ENCODE assay signal across 15 cellular contexts in genomic region chr3:143295201-143296080, GRCh38.
DNase-seq lines count a peak whose midpoint lies in the region; ATAC-seq, FAIRE-seq and TF ChIP-seq lines count a peak whose summit lies in the region.
"Had no signal": no experiment of that assay in that cellular context is flagged by ENCODE, and none has a peak within 500 bp of the region (broad histone marks: within the 10 kb centered on the region; RNA-seq: fewer than 3 reads in every experiment).

No MANE protein-coding gene starts in this region.

- POLR2A ChIA-PET in activated CD8-positive, alpha-beta T cell treated with anti-CD3 and anti-CD28 coated beads for 36 hours (lab: Charles Lee): no interaction called here

- H3K27ac Mint-ChIP-seq in activated naive CD4-positive, alpha-beta T cell treated with anti-CD3 and anti-CD28 coated beads, Interleukin-2, amount 50 U/mL, for 24 hours: peak overlapping the region; percentile 44
- H3K27ac Mint-ChIP-seq in activated naive CD4-positive, alpha-beta T cell treated with anti-CD3 and anti-CD28 coated beads for 36 hours: no peak overlapping the region
- peak overlapping the region; percentile 47 for H3K27ac Mint-ChIP-seq in activated CD8-positive, alpha-beta T cell treated with anti-CD3 and anti-CD28 coated beads for 36 hours
- H3K27ac Mint-ChIP-seq in mesothelial cell of epicardium (no peak overlapping the region), progenitor cell of endocrine pancreas (no peak overlapping the region)
- H3K27ac Mint-ChIP-seq: nephron progenitor cell had no signal

- peak overlapping the region; percentile 3 for H3K4me3 Mint-ChIP-seq in activated naive CD4-positive, alpha-beta T cell treated with anti-CD3 and anti-CD28 coated beads, Interleukin-2, amount 50 U/mL, for 24 hours
- no peak overlapping the region for H3K4me3 Mint-ChIP-seq in activated naive CD4-positive, alpha-beta T cell treated with anti-CD3 and anti-CD28 coated beads for 36 hours
- no peak overlapping the region for H3K4me3 Mint-ChIP-seq in activated CD8-positive, alpha-beta T cell treated with anti-CD3 and anti-CD28 coated beads for 36 hours
- no peak overlapping the region for H3K4me3 Mint-ChIP-seq in mesothelial cell of epicardium
- no peak overlapping the region for H3K4me3 Mint-ChIP-seq in progenitor cell of endocrine pancreas (ENCODE audit: low read depth)
- H3K4me3 Mint-ChIP-seq: nephron progenitor cell had no signal

- no peak for DNase-seq in activated naive CD4-positive, alpha-beta T cell treated with anti-CD3 and anti-CD28 coated beads for 36 hours
- no peak for DNase-seq in activated CD8-positive, alpha-beta T cell treated with anti-CD3 and anti-CD28 coated beads for 36 hours
- DNase-seq in renal cortical epithelial cell (ENCODE audit: low read depth): peak; percentile 85
- no peak for DNase-seq in mesothelial cell of epicardium (ENCODE audit: low spot score in 2 of 2, unreplicated experiment in 2 of 2)
- no peak for DNase-seq in D721Med (ENCODE audit: insufficient read length, low spot score)
- no peak for DNase-seq in progenitor cell of endocrine pancreas (ENCODE audit: low spot score, unreplicated experiment)
- DNase-seq: activated CD4-positive, alpha-beta T cell treated with anti-CD3 and anti-CD28 coated beads, Interleukin-2, amount 50 U/mL, for 48 hours; activated effector memory CD4-positive, alpha-beta T cell treated with Interleukin-2 at 50 U/mL for 16 hours; glutamatergic neuron; NCI-H2029 treated with DMSO at 0.1 percent for 48 hours; NCI-H748 treated with DMSO at 0.1 percent for 48 hours; nephron progenitor cell had no signal

- intact Hi-C loops in activated naive CD4-positive, alpha-beta T cell treated with anti-CD3 and anti-CD28 coated beads for 36 hours (cut with micrococcal nuclease): no loop called here
- intact Hi-C loops in activated CD8-positive, alpha-beta T cell treated with anti-CD3 and anti-CD28 coated beads for 36 hours (cut with micrococcal nuclease): no loop called here

- no peak for FAIRE-seq in D721Med (lab: Jason Lieb, UNC)
- FAIRE-seq: astrocyte had no signal

- no peaks in the 10 kb centered on the region for H3K27me3 Mint-ChIP-seq in activated naive CD4-positive, alpha-beta T cell treated with anti-CD3 and anti-CD28 coated beads, Interleukin-2, amount 50 U/mL, for 24 hours
- no peaks in the 10 kb centered on the region for H3K27me3 Mint-ChIP-seq in activated naive CD4-positive, alpha-beta T cell treated with anti-CD3 and anti-CD28 coated beads for 36 hours (ENCODE audit: low read depth)
- no peaks in the 10 kb centered on the region for H3K27me3 Mint-ChIP-seq in activated CD8-positive, alpha-beta T cell treated with anti-CD3 and anti-CD28 coated beads for 36 hours
- H3K27me3 Mint-ChIP-seq in mesothelial cell of epicardium (ENCODE audit: low read depth): no peaks in the 10 kb centered on the region
- H3K27me3 Mint-ChIP-seq in progenitor cell of endocrine pancreas: no peaks in the 10 kb centered on the region

- H3K9me3 Mint-ChIP-seq in activated naive CD4-positive, alpha-beta T cell treated with anti-CD3 and anti-CD28 coated beads, Interleukin-2, amount 50 U/mL, for 24 hours: no peaks in the 10 kb centered on the region
- H3K9me3 Mint-ChIP-seq in activated naive CD4-positive, alpha-beta T cell treated with anti-CD3 and anti-CD28 coated beads for 36 hours: no peaks in the 10 kb centered on the region
- H3K9me3 Mint-ChIP-seq in activated CD8-positive, alpha-beta T cell treated with anti-CD3 and anti-CD28 coated beads for 36 hours: no peaks in the 10 kb centered on the region
- H3K9me3 Mint-ChIP-seq in mesothelial cell of epicardium: no peaks in the 10 kb centered on the region
- no peaks in the 10 kb centered on the region for H3K9me3 Mint-ChIP-seq in progenitor cell of endocrine pancreas (ENCODE audit: low read depth)
- H3K9me3 Mint-ChIP-seq: nephron progenitor cell had no signal

- CTCF ChIA-PET in activated naive CD4-positive, alpha-beta T cell treated with anti-CD3 and anti-CD28 coated beads for 36 hours (lab: Charles Lee): interaction anchor here (0.6 kb wide), 1 partner anchor 175 kb away, joined by 3 read pairs; no protein-coding TSS in a partner anchor
- CTCF ChIA-PET in activated CD8-positive, alpha-beta T cell treated with anti-CD3 and anti-CD28 coated beads for 36 hours (lab: Charles Lee): no interaction called here

- TF ChIP-seq CTCF in activated CD8-positive, alpha-beta T cell treated with anti-CD3 and anti-CD28 coated beads for 36 hours (IDR thresholded peaks at IDR 0.05): no peak
- no peak for TF ChIP-seq CTCF in mesothelial cell of epicardium (IDR thresholded peaks at IDR 0.05; ENCODE audit: unreplicated experiment)
- no peak for TF ChIP-seq CTCF in D721Med (IDR thresholded peaks at IDR 0.05; ENCODE audit: insufficient read depth, missing control alignments)
- TF ChIP-seq CTCF in progenitor cell of endocrine pancreas (IDR thresholded peaks at IDR 0.05; ENCODE audit: unreplicated experiment): no peak

- H3K4me1 Mint-ChIP-seq in activated naive CD4-positive, alpha-beta T cell treated with anti-CD3 and anti-CD28 coated beads, Interleukin-2, amount 50 U/mL, for 24 hours: peaks cover 48% of the 10 kb centered on the region
- peaks cover 25% of the 10 kb centered on the region for H3K4me1 Mint-ChIP-seq in activated naive CD4-positive, alpha-beta T cell treated with anti-CD3 and anti-CD28 coated beads for 36 hours (ENCODE audit: low read depth)
- peaks cover 29% of the 10 kb centered on the region for H3K4me1 Mint-ChIP-seq in activated CD8-positive, alpha-beta T cell treated with anti-CD3 and anti-CD28 coated beads for 36 hours (ENCODE audit: low read depth)
- peaks cover 11% of the 10 kb centered on the region for H3K4me1 Mint-ChIP-seq in mesothelial cell of epicardium
- peaks cover 2% of the 10 kb centered on the region for H3K4me1 Mint-ChIP-seq in progenitor cell of endocrine pancreas (ENCODE audit: low read depth)

- peak; percentile 43 for ATAC-seq in HG03025 (IDR thresholded peaks at IDR 0.05; ENCODE audit: low FRiP score, unreplicated experiment)
- peak; percentile 62 for ATAC-seq in activated CD8-positive, alpha-beta T cell treated with anti-CD3 and anti-CD28 coated beads for 36 hours

- H3K36me3 Mint-ChIP-seq in activated naive CD4-positive, alpha-beta T cell treated with anti-CD3 and anti-CD28 coated beads, Interleukin-2, amount 50 U/mL, for 24 hours: no peaks in the 10 kb centered on the region
- no peaks in the 10 kb centered on the region for H3K36me3 Mint-ChIP-seq in activated naive CD4-positive, alpha-beta T cell treated with anti-CD3 and anti-CD28 coated beads for 36 hours (ENCODE audit: low read depth)
- H3K36me3 Mint-ChIP-seq in activated CD8-positive, alpha-beta T cell treated with anti-CD3 and anti-CD28 coated beads for 36 hours (ENCODE audit: low read depth): no peaks in the 10 kb centered on the region
- H3K36me3 Mint-ChIP-seq in mesothelial cell of epicardium (no peaks in the 10 kb centered on the region), progenitor cell of endocrine pancreas (ENCODE audit: insufficient read depth) (no peaks in the 10 kb centered on the region)

Comparison
In these comparisons a context has a peak if more than half of its experiments do, and no peak if none do; other contexts are left out.
1. H3K27ac Mint-ChIP-seq: peak in activated naive CD4-positive, alpha-beta T cell treated with anti-CD3 and anti-CD28 coated beads, Interleukin-2, amount 50 U/mL, for 24 hours (single experiment) and activated CD8-positive, alpha-beta T cell treated with anti-CD3 and anti-CD28 coated beads for 36 hours (single experiment); none in activated naive CD4-positive, alpha-beta T cell treated with anti-CD3 and anti-CD28 coated beads for 36 hours (single experiment), mesothelial cell of epicardium (single experiment) and progenitor cell of endocrine pancreas (single experiment).